In genomic region chr4:94390804-94391410, GRCh38 we compare ENCODE assay signal across 8 cellular contexts. TPM values are rescaled to one million over a fixed set of nuclear protein-coding genes. Genes with fewer than 3 reads are reported as not detected.
A peak's percentile ranks its signal among the peaks of the same experiment; 100 is the strongest.
DNase-seq lines count a peak whose midpoint lies in the region; ATAC-seq and TF ChIP-seq lines count a peak whose summit lies in the region.

No MANE protein-coding gene starts in this region.

- no peaks in the 10 kb centered on the region for H3K4me1 Mint-ChIP-seq in HFFc6 (ENCODE audit: low read depth)

- peaks cover 7% of the 10 kb centered on the region; the same call in 1 of the 2 replicates for H3K36me3 Mint-ChIP-seq in HFFc6 (ENCODE audit: low read depth)

- H3K9me3 Mint-ChIP-seq in HFFc6 = peaks cover 4% of the 10 kb centered on the region; the same call in 1 of the 2 replicates

- DNase-seq in NCI-H1105 treated with DMSO at 0.1 percent for 48 hours (lab: John Stamatoyannopoulos, UW) (peak; percentile 2), NCI-H1105 (lab: John Stamatoyannopoulos, UW) (no peak), HFFc6 (no peak), amniotic stem cell (lab: John Stamatoyannopoulos, UW) (peak; percentile 4), medulla oblongata (ENCODE audit: extremely low spot score) (peak; percentile 23), NCI-H146 (lab: John Stamatoyannopoulos, UW) (no peak), midbrain (lab: John Stamatoyannopoulos, UW) (no peak)

- H3K27me3 Mint-ChIP-seq in HFFc6 (ENCODE audit: insufficient read depth) = peaks cover 24% of the 10 kb centered on the region

- no peak for ATAC-seq in GM19455 (IDR thresholded peaks at IDR 0.05; ENCODE audit: unreplicated experiment)

- TF ChIP-seq CTCF in HFFc6 (IDR thresholded peaks at IDR 0.05) = peak; percentile 81

- H3K4me3 Mint-ChIP-seq in HFFc6 = no peak overlapping the region

- no peak overlapping the region for H3K27ac Mint-ChIP-seq in HFFc6

RNA-seq across cellular contexts. Expression of gene HPGDS, which starts 48.3 kb away (rescaled TPM):
- not detected for total RNA-seq in HFFc6 (2021; fragmentation: NEBNext Ultra II Directional; extraction: Animal tissue kit (Norgen Biotek cat#: 25700))

Comparison
In these comparisons a context has a peak if more than half of its experiments do, and no peak if none do; other contexts are left out.
1. DNase-seq: peak in NCI-H1105 treated with DMSO at 0.1 percent for 48 hours (single experiment), amniotic stem cell (single experiment) and medulla oblongata (single experiment); none in NCI-H1105 (single experiment), HFFc6 (single experiment), NCI-H146 (single experiment) and midbrain (single experiment).